8 cellular contexts compared by ENCODE assay signal in the genomic region with DNA sequence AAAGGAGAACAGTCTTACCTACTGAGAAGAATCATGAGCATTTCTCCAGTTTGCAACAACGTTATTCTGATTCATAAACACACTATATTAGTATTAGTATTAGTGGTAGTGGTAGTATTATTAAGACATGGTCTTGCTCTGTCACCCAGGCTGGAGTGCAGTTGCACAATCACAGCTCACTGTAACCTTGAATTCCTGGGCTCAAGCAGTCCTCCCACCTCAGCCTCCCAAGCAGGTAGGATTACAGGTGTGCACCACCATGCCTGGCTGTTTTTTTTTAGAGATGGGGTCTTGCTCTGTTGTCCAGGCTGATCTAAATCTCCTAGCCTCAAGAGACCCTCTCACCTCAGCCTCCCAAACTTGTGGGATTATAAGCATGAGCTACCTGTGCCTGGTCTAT.
"Had no signal": no experiment of that assay in that cellular context is flagged by ENCODE, and none has a peak within 500 bp of the region (broad histone marks: within the 10 kb centered on the region; RNA-seq: fewer than 3 reads in every experiment).

No MANE protein-coding gene starts in this region.

- FAIRE-seq: G401.6, GM12878, GM12891, GM12892, GM18507, GM19239 had no signal

- DNase-seq: GDM1, GF-D8 had no signal

- ATAC-seq: GM12878 had no signal

- H3K4me3 ChIP-seq: GM12878 had no signal
